In the genomic region with DNA sequence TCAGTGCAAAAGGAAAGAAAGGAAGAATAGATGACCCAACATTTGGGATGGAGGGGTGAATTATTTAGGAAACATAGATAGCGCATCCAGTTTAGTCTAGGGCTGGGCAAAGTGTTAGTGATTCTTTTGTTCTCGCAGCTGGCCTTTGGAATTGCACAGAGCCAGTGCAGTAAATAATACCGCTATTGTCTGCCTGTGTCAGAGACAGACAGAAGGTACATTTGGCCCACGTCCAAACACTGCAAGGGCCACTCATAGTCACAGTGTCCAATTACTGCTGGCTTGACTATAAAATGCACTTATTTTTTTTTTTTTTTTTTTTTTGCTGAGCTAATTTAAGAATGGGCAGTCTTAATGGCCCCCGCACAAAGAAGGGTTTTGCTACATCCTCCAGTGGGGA, we compare ENCODE assay signal across 13 cellular contexts.
A peak's percentile ranks its signal among the peaks of the same experiment; 100 is the strongest.
DNase-seq lines count a peak whose midpoint lies in the region; ATAC-seq lines count a peak whose summit lies in the region.
"Had no signal": no experiment of that assay in that cellular context is flagged by ENCODE, and none has a peak within 500 bp of the region (broad histone marks: within the 10 kb centered on the region; RNA-seq: fewer than 3 reads in every experiment).

No MANE protein-coding gene starts in this region.

- H3K4me1 Mint-ChIP-seq in activated naive CD8-positive, alpha-beta T cell treated with anti-CD3 and anti-CD28 coated beads, Interleukin-2, amount 50 U/mL, for 24 hours, result no peaks in the 10 kb centered on the region
- H3K4me1 Mint-ChIP-seq: naive B cell had no signal

- ATAC-seq in activated naive CD8-positive, alpha-beta T cell treated with anti-CD3 and anti-CD28 coated beads, Interleukin-2, amount 50 U/mL, for 24 hours, result no peak
- no peak for ATAC-seq in HG03442 (IDR thresholded peaks at IDR 0.05; ENCODE audit: unreplicated experiment)
- ATAC-seq: esophagus mucosa had no signal

- no peaks in the 10 kb centered on the region for H3K27me3 ChIP-seq in Karpas-422 (ENCODE audit: low read length)
- no peaks in the 10 kb centered on the region for H3K27me3 ChIP-seq in effector memory CD4-positive, alpha-beta T cell (replicated peaks; ENCODE audit: control insufficient read depth, insufficient read depth, low read length, poor library complexity, severe bottlenecking)

- no peaks in the 10 kb centered on the region for H3K9me2 ChIP-seq in Karpas-422 (replicated peaks; ENCODE audit: insufficient read depth, low read length)

- peak; percentile 92 for DNase-seq in NCI-H1092 (lab: John Stamatoyannopoulos, UW)
- peak; percentile 81 for DNase-seq in NCI-H510A treated with DMSO at 0.1 percent for 48 hours (lab: John Stamatoyannopoulos, UW)
- peak in 53 of 61 donors; percentile 2 to 89 (median 64) for DNase-seq in caudate nucleus (lab: John Stamatoyannopoulos, UW)
- DNase-seq in putamen (ENCODE audit: low spot score), result peak; percentile 92
- no peak for DNase-seq in activated naive CD8-positive, alpha-beta T cell treated with anti-CD3 and anti-CD28 coated beads, Interleukin-2, amount 50 U/mL, for 24 hours
- DNase-seq in Karpas-422, result no peak
- DNase-seq in effector memory CD4-positive, alpha-beta T cell, result no peak
- DNase-seq: HFFc6, MM.1S, naive B cell had no signal

- H3K27ac Mint-ChIP-seq in activated naive CD8-positive, alpha-beta T cell treated with anti-CD3 and anti-CD28 coated beads, Interleukin-2, amount 50 U/mL, for 24 hours, result no peak overlapping the region
- H3K27ac Mint-ChIP-seq: HFFc6, naive B cell had no signal

- no peak overlapping the region for H3K4me3 ChIP-seq in Karpas-422 (ENCODE audit: low read length)
- H3K4me3 ChIP-seq in effector memory CD4-positive, alpha-beta T cell (ENCODE audit: insufficient read depth, low read depth, low read length, poor library complexity, severe bottlenecking), result no peak overlapping the region

- no peak overlapping the region for H3K4me3 Mint-ChIP-seq in activated naive CD8-positive, alpha-beta T cell treated with anti-CD3 and anti-CD28 coated beads, Interleukin-2, amount 50 U/mL, for 24 hours
- H3K4me3 Mint-ChIP-seq: HFFc6, naive B cell had no signal

- peaks cover 3% of the 10 kb centered on the region for H3K9me3 Mint-ChIP-seq in activated naive CD8-positive, alpha-beta T cell treated with anti-CD3 and anti-CD28 coated beads, Interleukin-2, amount 50 U/mL, for 24 hours

- H3K9ac ChIP-seq in Karpas-422 (ENCODE audit: low read length), result no peak overlapping the region

- H3K27me3 Mint-ChIP-seq in activated naive CD8-positive, alpha-beta T cell treated with anti-CD3 and anti-CD28 coated beads, Interleukin-2, amount 50 U/mL, for 24 hours, result no peaks in the 10 kb centered on the region
- H3K27me3 Mint-ChIP-seq: naive B cell had no signal

- no peaks in the 10 kb centered on the region for H3K36me3 Mint-ChIP-seq in activated naive CD8-positive, alpha-beta T cell treated with anti-CD3 and anti-CD28 coated beads, Interleukin-2, amount 50 U/mL, for 24 hours (ENCODE audit: low read depth)
- H3K36me3 Mint-ChIP-seq: naive B cell had no signal

- H3K27ac ChIP-seq in caudate nucleus (ENCODE audit: low read depth, low read length) (no peak overlapping the region), Karpas-422 (ENCODE audit: low read length) (no peak overlapping the region)
- H3K27ac ChIP-seq in effector memory CD4-positive, alpha-beta T cell (ENCODE audit: insufficient read depth, low read length, poor library complexity, severe bottlenecking), result no peak overlapping the region
- H3K27ac ChIP-seq: VCaP had no signal

- peaks cover 12% of the 10 kb centered on the region; the same call in 1 of the 2 replicates for H3K9me3 ChIP-seq in Karpas-422 (ENCODE audit: low read length)
- H3K9me3 ChIP-seq in effector memory CD4-positive, alpha-beta T cell (ENCODE audit: control insufficient read depth, low read length), result no peaks in the 10 kb centered on the region

- H3K36me3 ChIP-seq in Karpas-422 (ENCODE audit: insufficient read depth, low read length), result no peaks in the 10 kb centered on the region
- no peaks in the 10 kb centered on the region for H3K36me3 ChIP-seq in effector memory CD4-positive, alpha-beta T cell (ENCODE audit: control insufficient read depth, insufficient read depth, low read length)

- H3K4me2 ChIP-seq in Karpas-422 (ENCODE audit: low read depth, low read length, poor library complexity, severe bottlenecking), result no peak overlapping the region

- no peaks in the 10 kb centered on the region for H3K4me1 ChIP-seq in Karpas-422 (ENCODE audit: low read length)
- no peaks in the 10 kb centered on the region for H3K4me1 ChIP-seq in effector memory CD4-positive, alpha-beta T cell (ENCODE audit: control insufficient read depth, insufficient read depth, low read length, poor library complexity, severe bottlenecking)

- H4K20me1 ChIP-seq in Karpas-422 (ENCODE audit: insufficient read depth, low read depth, low read length), result no peaks in the 10 kb centered on the region

- no peaks in the 10 kb centered on the region for H3K79me2 ChIP-seq in Karpas-422 (ENCODE audit: low read length)

- H2AFZ ChIP-seq in Karpas-422 (ENCODE audit: low read length), result no peak overlapping the region

Comparison
In these comparisons a context has a peak if more than half of its experiments do, and no peak if none do; other contexts are left out.
1. DNase-seq: peak in NCI-H1092 (single experiment), NCI-H510A treated with DMSO at 0.1 percent for 48 hours (single experiment), caudate nucleus (53 of 61) and putamen (single experiment); none in activated naive CD8-positive, alpha-beta T cell treated with anti-CD3 and anti-CD28 coated beads, Interleukin-2, amount 50 U/mL, for 24 hours (single experiment), Karpas-422 (single experiment) and effector memory CD4-positive, alpha-beta T cell (0 of 3).